34 cellular contexts compared by ENCODE assay signal in the genomic region with DNA sequence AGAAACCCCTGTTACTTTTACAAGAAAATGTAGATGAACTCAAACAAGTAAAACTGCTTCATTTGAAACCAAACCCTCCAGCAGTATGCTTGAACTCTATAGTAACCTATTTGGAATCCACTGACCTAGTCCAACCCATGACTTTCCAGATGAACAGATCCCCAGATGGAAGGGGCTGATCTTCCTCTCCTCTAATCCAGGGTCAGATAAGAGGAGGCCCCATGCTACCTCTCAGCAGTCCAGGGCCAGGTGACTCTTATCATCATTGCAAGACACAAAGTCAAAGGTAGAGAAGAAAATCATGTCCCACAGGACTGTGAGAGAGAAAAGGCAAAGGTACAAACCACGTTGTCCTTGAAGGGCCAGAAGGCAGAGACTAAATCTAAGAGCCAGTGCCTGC.
"Had no signal": no experiment of that assay in that cellular context is flagged by ENCODE, and none has a peak within 500 bp of the region (broad histone marks: within the 10 kb centered on the region; RNA-seq: fewer than 3 reads in every experiment).

No MANE protein-coding gene starts in this region.

- H3K27me3 ChIP-seq: MG63 had no signal

- H3K4me3 ChIP-seq: MG63 had no signal

- DNase-seq: Karpas-422, Kasumi-1, MG63, MM.1S, MV-4-11, NCI-H1048, NCI-H1092, NCI-H1092 treated with DMSO at 0.1 percent for 48 hours, NCI-H1105, NCI-H1105 treated with DMSO at 0.1 percent for 48 hours, NCI-H1417, NCI-H1417 treated with DMSO at 0.1 percent for 48 hours, NCI-H1436, NCI-H1436 treated with DMSO at 0.1 percent for 48 hours, NCI-H146, NCI-H1694, NCI-H1694 treated with DMSO at 0.1 percent for 48 hours, NCI-H187, NCI-H187 treated with DMSO at 0.1 percent for 48 hours, NCI-H1930, NCI-H2029, NCI-H2029 treated with DMSO at 0.1 percent for 48 hours, NCI-H2081, NCI-H2081 treated with DMSO at 0.1 percent for 48 hours, NCI-H2107, NCI-H2171, NCI-H2171 treated with DMSO at 0.1 percent for 48 hours, NCI-H2227 treated with DMSO at 0.1 percent for 48 hours, NCI-H226, NCI-H345, NCI-H446, NCI-H446 treated with DMSO at 0.1 percent for 48 hours, NCI-H510A, NCI-H510A treated with DMSO at 0.1 percent for 48 hours had no signal

- H3K9me3 ChIP-seq: MG63 had no signal

- H3K36me3 ChIP-seq: MG63 had no signal
